In genomic region chr7:106339513-106340246, GRCh38 we compare ENCODE assay signal across 20 cellular contexts. TPM values are rescaled to one million over a fixed set of nuclear protein-coding genes. Genes with fewer than 3 reads are reported as not detected.
DNase-seq lines count a peak whose midpoint lies in the region; ATAC-seq and TF ChIP-seq lines count a peak whose summit lies in the region.
"Had no signal": no experiment of that assay in that cellular context is flagged by ENCODE, and none has a peak within 500 bp of the region (broad histone marks: within the 10 kb centered on the region; RNA-seq: fewer than 3 reads in every experiment).

No MANE protein-coding gene starts in this region.

- no peak overlapping the region for H3K27ac ChIP-seq in SK-N-SH (ENCODE audit: low read depth in 2 of 2, low read length in 1 of 2)
- H3K27ac ChIP-seq: 22Rv1, BLaER1, C4-2B had no signal

- peaks cover 29% of the 10 kb centered on the region for H3K9me3 Mint-ChIP-seq in activated T-cell treated with anti-CD3 and anti-CD28 coated beads, Interleukin-2, amount 50 U/mL, for 4 hours
- H3K9me3 Mint-ChIP-seq in stimulated activated naive CD8-positive, alpha-beta T cell treated with anti-CD3 and anti-CD28 coated beads, Interleukin-15, amount 100 ng/mL, for 72 hours: peaks cover 51 to 55% of the 10 kb centered on the region in 2 donors

- no peaks in the 10 kb centered on the region for H3K4me1 ChIP-seq in SK-N-SH (ENCODE audit: control insufficient read depth in 1 of 2, insufficient read depth in 2 of 2, low read depth in 1 of 2, low read length in 1 of 2)
- H3K4me1 ChIP-seq: BLaER1, Caco-2, HAP-1 had no signal

- H3K27me3 Mint-ChIP-seq in activated T-cell treated with anti-CD3 and anti-CD28 coated beads, Interleukin-2, amount 50 U/mL, for 4 hours (ENCODE audit: low read depth): peaks cover 3% of the 10 kb centered on the region
- H3K27me3 Mint-ChIP-seq in stimulated activated naive CD8-positive, alpha-beta T cell treated with anti-CD3 and anti-CD28 coated beads, Interleukin-15, amount 100 ng/mL, for 72 hours: peaks cover 13% of the 10 kb centered on the region

- H3K27ac Mint-ChIP-seq in stimulated activated naive CD8-positive, alpha-beta T cell treated with anti-CD3 and anti-CD28 coated beads, Interleukin-15, amount 100 ng/mL, for 72 hours: peak overlapping the region in 1 of 2 donors; percentile 81
- H3K27ac Mint-ChIP-seq: B cell; CD4-positive, CD25-positive, alpha-beta regulatory T cell; CD8-positive, alpha-beta T cell; GM23338; HFFc6 had no signal

- no peaks in the 10 kb centered on the region for H3K36me3 ChIP-seq in SK-N-SH (replicated peaks in 1 of 2; ENCODE audit: control insufficient read depth in 1 of 2, insufficient read depth in 2 of 2, low read length in 1 of 2)
- H3K36me3 ChIP-seq: BLaER1, HAP-1 had no signal

- no peaks in the 10 kb centered on the region for H3K27me3 ChIP-seq in SK-N-SH (ENCODE audit: insufficient read depth)
- H3K27me3 ChIP-seq: BLaER1 had no signal

- H3K4me1 Mint-ChIP-seq in activated T-cell treated with anti-CD3 and anti-CD28 coated beads, Interleukin-2, amount 50 U/mL, for 4 hours (ENCODE audit: low read depth): peaks cover 19% of the 10 kb centered on the region
- peaks cover 24% of the 10 kb centered on the region for H3K4me1 Mint-ChIP-seq in stimulated activated naive CD8-positive, alpha-beta T cell treated with anti-CD3 and anti-CD28 coated beads, Interleukin-15, amount 100 ng/mL, for 72 hours
- H3K4me1 Mint-ChIP-seq: B cell, GM23338 had no signal

- no peak overlapping the region for H2AFZ ChIP-seq in SK-N-SH (ENCODE audit: low read depth)
- H2AFZ ChIP-seq: GM23338 had no signal

- no peak for DNase-seq in SK-N-SH
- no peak for DNase-seq in activated T-cell treated with anti-CD3 and anti-CD28 coated beads, Interleukin-2, amount 50 U/mL, for 4 hours
- DNase-seq in activated T-cell treated with anti-CD3 and anti-CD28 coated beads, Interleukin-2, amount 50 U/mL, for 1 hour: no peak
- DNase-seq in stimulated activated naive CD8-positive, alpha-beta T cell treated with anti-CD3 and anti-CD28 coated beads, Interleukin-15, amount 100 ng/mL, for 72 hours: peak in 1 of 2 donors; percentile 34
- no peak for DNase-seq in stimulated activated naive CD8-positive, alpha-beta T cell treated with anti-CD3 and anti-CD28 coated beads, Interleukin-15, Interleukin-2, amounts not matched to agents 100 U/mL and 50 U/mL, for 24 hours
- DNase-seq in HK-2 (ENCODE audit: unreplicated experiment): no peak
- no peak for DNase-seq in NOMO-1 treated with DMSO at 0.1 percent for 48 hours (lab: John Stamatoyannopoulos, UW; ENCODE audit: unreplicated experiment)
- DNase-seq: Caco-2; CD4-positive, CD25-positive, alpha-beta regulatory T cell; CD8-positive, alpha-beta T cell; DMS153; DND-41; HFFc6 had no signal

- 11% methylated on average over 1 of the region's 1 CpG for WGBS in SK-N-SH (ENCODE audit: low lambda C conversion rate)

- peaks cover 30% of the 10 kb centered on the region; the same call in 1 of the 2 replicates for H3K9me3 ChIP-seq in SK-N-SH
- H3K9me3 ChIP-seq: HAP-1 had no signal

- TF ChIP-seq RAD21 in SK-N-SH (IDR thresholded peaks at IDR 0.05; ENCODE audit: low read length): no peak

- no peaks in the 10 kb centered on the region for H3F3A ChIP-seq in SK-N-SH (replicated peaks; ENCODE audit: insufficient read depth)

- CTCF ChIA-PET in SK-N-SH (lab: Yijun Ruan, JAX): interaction anchor here (1.3 kb wide), 1 partner anchor 8 kb away, joined by 3 read pairs; no protein-coding TSS in a partner anchor

- ATAC-seq in SK-N-SH treated with all-trans-retinoic acid at 6 μM for 48 hours: no peak
- ATAC-seq in activated T-cell treated with anti-CD3 and anti-CD28 coated beads, Interleukin-2, amount 50 U/mL, for 4 hours: peak; percentile 25 to 60
- ATAC-seq in stimulated activated naive CD8-positive, alpha-beta T cell treated with anti-CD3 and anti-CD28 coated beads, Interleukin-15, amount 100 ng/mL, for 72 hours: peak; percentile 84
- ATAC-seq in stimulated activated naive CD8-positive, alpha-beta T cell treated with anti-CD3 and anti-CD28 coated beads, Interleukin-15, Interleukin-2, amounts not matched to agents 100 U/mL and 50 U/mL, for 24 hours: no peak
- ATAC-seq: CD8-positive, alpha-beta T cell; GM23338 had no signal

- no peak overlapping the region for H3K9ac ChIP-seq in SK-N-SH
- H3K9ac ChIP-seq: BLaER1 had no signal

- no peak for TF ChIP-seq CTCF in SK-N-SH (IDR thresholded peaks at IDR 0.05)

- H3K4me3 ChIP-seq in SK-N-SH (ENCODE audit: low read depth in 2 of 2, low read length in 1 of 2): no peak overlapping the region
- H3K4me3 ChIP-seq: BLaER1, GM23338, HAP-1 had no signal

- TF ChIP-seq EP300 in SK-N-SH (IDR thresholded peaks at IDR 0.05; ENCODE audit: borderline replicate concordance in 1 of 2, low read depth in 1 of 2, low read length in 1 of 2): no peak

- peaks cover 9% of the 10 kb centered on the region for H3K36me3 Mint-ChIP-seq in activated T-cell treated with anti-CD3 and anti-CD28 coated beads, Interleukin-2, amount 50 U/mL, for 4 hours (ENCODE audit: insufficient read depth)
- H3K36me3 Mint-ChIP-seq: CD4-positive, CD25-positive, alpha-beta regulatory T cell; CD8-positive, alpha-beta T cell had no signal

- no peaks in the 10 kb centered on the region for H3K79me2 ChIP-seq in SK-N-SH (ENCODE audit: insufficient read depth)

- H3K9me2 ChIP-seq in SK-N-SH: no peaks in the 10 kb centered on the region

- no peak overlapping the region for H3K4me2 ChIP-seq in SK-N-SH
- H3K4me2 ChIP-seq: BLaER1, GM23338 had no signal

- no peaks in the 10 kb centered on the region for H4K20me1 ChIP-seq in SK-N-SH (ENCODE audit: insufficient read depth)
- H4K20me1 ChIP-seq: BLaER1 had no signal

- no peak overlapping the region for H3K4me3 Mint-ChIP-seq in activated T-cell treated with anti-CD3 and anti-CD28 coated beads, Interleukin-2, amount 50 U/mL, for 4 hours
- no peak overlapping the region for H3K4me3 Mint-ChIP-seq in stimulated activated naive CD8-positive, alpha-beta T cell treated with anti-CD3 and anti-CD28 coated beads, Interleukin-15, amount 100 ng/mL, for 72 hours
- H3K4me3 Mint-ChIP-seq: B cell; CD4-positive, CD25-positive, alpha-beta regulatory T cell; CD8-positive, alpha-beta T cell; GM23338; HFFc6 had no signal

- POLR2A ChIA-PET in SK-N-SH (lab: Yijun Ruan, JAX): no interaction called here

TF ChIP-seq in SK-N-SH treated with all-trans-retinoic acid at 6 μM for 48 hours, 23 proteins besides CTCF, POLR2A, EP300 and RAD21:
- peak; percentile 11; the same call in 1 of the 2 replicates for TF ChIP-seq ZNF8 (CRISPR knock-in tag; IDR thresholded peaks at IDR 0.05)
- TF ChIP-seq ARNTL (CRISPR knock-in tag; IDR thresholded peaks at IDR 0.05; ENCODE audit: borderline replicate concordance, low read depth): no peak
- TF ChIP-seq ZFP30 (CRISPR knock-in tag; IDR thresholded peaks at IDR 0.05): no peak
- TF ChIP-seq ZC3H10 (CRISPR knock-in tag; IDR thresholded peaks at IDR 0.05): no peak
- no peak for TF ChIP-seq ZNF70 (CRISPR knock-in tag; IDR thresholded peaks at IDR 0.05)
- no peak for TF ChIP-seq RARB (CRISPR knock-in tag; IDR thresholded peaks at IDR 0.05)

TF ChIP-seq in SK-N-SH, 30 proteins besides CTCF, POLR2A, EP300 and RAD21 (continues in another document):
- TF ChIP-seq SMC3 (IDR thresholded peaks at IDR 0.05; ENCODE audit: low read depth, low read length) (no peak), RXRA (IDR thresholded peaks at IDR 0.05; ENCODE audit: borderline replicate concordance, low read depth) (no peak), GABPA (IDR thresholded peaks at IDR 0.05; ENCODE audit: low read depth) (no peak), RCOR1 (IDR thresholded peaks at IDR 0.05; ENCODE audit: low read length) (no peak), TCF12 (IDR thresholded peaks at IDR 0.05) (no peak), TEAD4 (IDR thresholded peaks at IDR 0.05; ENCODE audit: borderline replicate concordance, insufficient read depth) (no peak), RFX5 (IDR thresholded peaks at IDR 0.05; ENCODE audit: low read length) (no peak), MEF2A (IDR thresholded peaks at IDR 0.05; ENCODE audit: borderline replicate concordance, low read depth) (no peak), YY1 (IDR thresholded peaks at IDR 0.05; ENCODE audit: low read depth) (no peak), NFIC (IDR thresholded peaks at IDR 0.05; ENCODE audit: borderline replicate concordance) (no peak), TAF1 (IDR thresholded peaks at IDR 0.05; ENCODE audit: borderline replicate concordance, low read depth, low read length) (no peak), NRF1 (IDR thresholded peaks at IDR 0.05; ENCODE audit: low read depth, low read length) (no peak), REST (IDR thresholded peaks at IDR 0.05; ENCODE audit: low read depth, low read length) (no peak), JUND (IDR thresholded peaks at IDR 0.05) (no peak), ELF1 (IDR thresholded peaks at IDR 0.05) (no peak)

RNA-seq across cellular contexts. Expression of gene NAMPT, which starts 54.9 kb away (rescaled TPM):
- 20.1 and 25.5 TPM in 2 replicates for polyA plus RNA-seq in SK-N-SH (2012; rRNA removed)
- polyA plus RNA-seq in SK-N-SH (2012; cell fraction: cytosol; rRNA removed): 33.9 and 38.2 TPM in 2 replicates
- 12.6 and 34.2 TPM in 2 replicates for polyA plus RNA-seq in SK-N-SH (2012; cell fraction: nucleus; rRNA removed)
- total RNA-seq in activated T-cell treated with anti-CD3 and anti-CD28 coated beads, Interleukin-2, amount 50 U/mL, for 4 hours: 1,000 to 10,000 TPM; 1,116 to 1,426 (median 1,121) TPM

Comparison
In these comparisons a context has a peak if more than half of its experiments do, and no peak if none do; other contexts are left out.
1. ATAC-seq: peak in activated T-cell treated with anti-CD3 and anti-CD28 coated beads, Interleukin-2, amount 50 U/mL, for 4 hours (2 of 2) and stimulated activated naive CD8-positive, alpha-beta T cell treated with anti-CD3 and anti-CD28 coated beads, Interleukin-15, amount 100 ng/mL, for 72 hours (single experiment); none in SK-N-SH treated with all-trans-retinoic acid at 6 μM for 48 hours (single experiment) and stimulated activated naive CD8-positive, alpha-beta T cell treated with anti-CD3 and anti-CD28 coated beads, Interleukin-15, Interleukin-2, amounts not matched to agents 100 U/mL and 50 U/mL, for 24 hours (single experiment).